Comparison of ENCODE assay signal across 27 cellular contexts in the genomic region with DNA sequence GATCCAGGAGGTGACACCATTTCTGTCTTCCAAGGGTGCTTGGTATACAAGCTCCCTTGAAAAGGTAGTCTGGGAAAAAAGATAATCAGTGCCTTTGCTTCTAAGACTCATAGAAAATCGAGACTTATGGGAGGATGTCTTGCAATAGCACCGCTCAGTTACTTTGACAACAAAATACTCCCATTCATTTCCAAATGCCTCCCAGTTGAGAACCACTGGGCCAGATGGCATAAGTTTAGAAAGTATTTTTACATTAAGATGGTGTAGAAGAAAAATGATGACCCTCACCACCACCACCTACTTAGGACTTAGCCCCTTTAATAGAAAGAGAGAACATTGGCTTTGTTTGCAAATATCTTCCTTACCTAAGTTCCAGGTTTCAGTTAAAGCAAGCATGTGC. TPM values are rescaled to one million over a fixed set of nuclear protein-coding genes. Genes with fewer than 3 reads are reported as not detected.
"Had no signal": no experiment of that assay in that cellular context is flagged by ENCODE, and none has a peak within 500 bp of the region (broad histone marks: within the 10 kb centered on the region; RNA-seq: fewer than 3 reads in every experiment).

No MANE protein-coding gene starts in this region.

- DNase-seq: colonic mucosa; cortex of kidney; dermis blood vessel endothelial cell; dorsolateral prefrontal cortex; effector CD4-positive, alpha-beta T cell; effector CD8-positive, alpha-beta T cell; effector memory CD4-positive, alpha-beta T cell; effector memory CD8-positive, alpha-beta T cell; endodermal cell; erythroblast; esophagus squamous epithelium; foreskin fibroblast; foreskin keratinocyte; foreskin melanocyte; gastrocnemius medialis; glutamatergic neuron; head of caudate nucleus; heart left ventricle; heart right ventricle had no signal

- H3K27ac Mint-ChIP-seq: dendritic cell treated with granulocyte-macrophage colony-stimulating factor and Interleukin-4, amounts not matched to agents 40 ng/mL and 50 ng/mL, for 4 days; effector memory CD8-positive, alpha-beta T cell; endodermal cell had no signal

- H3K27ac ChIP-seq: colonic mucosa, coronary artery, dorsolateral prefrontal cortex, epithelial cell of prostate, esophagus muscularis mucosa, esophagus squamous epithelium, foreskin keratinocyte, gastrocnemius medialis, gastroesophageal sphincter, heart left ventricle, heart right ventricle had no signal

- H3K4me3 ChIP-seq: colonic mucosa, coronary artery, dorsolateral prefrontal cortex, esophagus muscularis mucosa, esophagus squamous epithelium, gastrocnemius medialis, gastroesophageal sphincter, heart left ventricle, heart right ventricle had no signal

- H3K9me3 ChIP-seq: colonic mucosa, esophagus muscularis mucosa, esophagus squamous epithelium, gastrocnemius medialis, gastroesophageal sphincter, heart left ventricle, heart right ventricle had no signal

- H3K4me3 Mint-ChIP-seq: dendritic cell treated with granulocyte-macrophage colony-stimulating factor and Interleukin-4, amounts not matched to agents 40 ng/mL and 50 ng/mL, for 4 days; effector memory CD8-positive, alpha-beta T cell; endodermal cell had no signal

- H3K27me3 Mint-ChIP-seq: dendritic cell treated with granulocyte-macrophage colony-stimulating factor and Interleukin-4, amounts not matched to agents 40 ng/mL and 50 ng/mL, for 4 days; effector memory CD8-positive, alpha-beta T cell had no signal

- H3K9me3 Mint-ChIP-seq: dendritic cell treated with granulocyte-macrophage colony-stimulating factor and Interleukin-4, amounts not matched to agents 40 ng/mL and 50 ng/mL, for 4 days; effector memory CD8-positive, alpha-beta T cell; endodermal cell had no signal

- H3K4me1 Mint-ChIP-seq: endodermal cell had no signal

- H3K27me3 ChIP-seq: colonic mucosa, dorsolateral prefrontal cortex, esophagus muscularis mucosa, esophagus squamous epithelium, foreskin keratinocyte, gastrocnemius medialis, gastroesophageal sphincter, heart left ventricle, heart right ventricle had no signal

RNA-seq across cellular contexts. Expression of a gene that starts 40.5 kb away (rescaled TPM):
- total RNA-seq: dermis blood vessel endothelial cell, epithelial cell of proximal tubule, esophagus mucosa, fibroblast of villous mesenchyme had no signal
